In the genomic region with DNA sequence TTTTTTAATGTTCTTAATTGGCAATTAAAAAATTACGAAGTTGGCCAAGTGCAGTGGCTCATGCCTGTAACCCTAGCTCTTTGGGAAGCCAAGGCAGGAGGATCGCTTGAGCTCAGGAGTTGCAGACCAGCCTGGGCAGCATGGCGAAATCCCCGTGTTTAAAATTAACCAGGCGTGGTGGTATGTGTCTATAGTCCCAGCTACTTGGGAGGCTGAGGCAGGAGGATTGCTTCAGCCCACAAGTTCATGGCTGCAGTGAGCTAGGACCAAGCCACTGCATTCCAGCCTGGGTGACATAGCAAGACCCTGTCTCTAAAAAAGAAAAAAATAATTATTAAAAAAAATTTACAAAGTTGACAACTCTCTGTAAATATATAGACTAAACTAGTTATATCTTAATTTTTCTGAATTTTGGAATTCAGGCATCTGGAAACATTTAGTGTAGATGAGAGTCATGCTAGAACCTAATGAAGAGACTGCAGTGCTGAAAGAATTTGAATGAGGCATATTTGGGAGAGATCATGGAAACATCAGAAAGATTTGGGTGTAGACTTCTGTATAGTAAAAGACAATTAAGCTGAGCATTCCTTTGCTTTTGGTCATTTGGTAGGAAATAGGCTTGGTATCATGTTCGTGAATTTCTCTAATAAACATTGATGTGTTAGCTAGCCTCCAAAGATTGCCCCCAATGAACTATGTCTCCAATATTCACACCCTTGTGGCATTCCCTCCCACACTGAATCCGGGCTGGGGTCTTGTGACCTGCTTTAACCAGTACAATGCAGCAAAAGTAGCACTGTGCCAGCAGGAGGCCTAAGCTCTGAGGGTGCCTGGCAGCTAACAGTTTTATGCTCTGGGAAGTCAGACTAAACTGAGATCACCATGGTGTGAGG, we compare ENCODE assay signal across 13 cellular contexts. TPM values are rescaled to one million over a fixed set of nuclear protein-coding genes. Genes with fewer than 3 reads are reported as not detected.
DNase-seq lines count a peak whose midpoint lies in the region; ATAC-seq and TF ChIP-seq lines count a peak whose summit lies in the region.
"Had no signal": no experiment of that assay in that cellular context is flagged by ENCODE, and none has a peak within 500 bp of the region (broad histone marks: within the 10 kb centered on the region; RNA-seq: fewer than 3 reads in every experiment).

No MANE protein-coding gene starts in this region.

- DNase-seq in activated naive CD4-positive, alpha-beta T cell (lab: John Stamatoyannopoulos, UW), result no peak
- DNase-seq in fibroblast of villous mesenchyme (ENCODE audit: low read depth) (peak; percentile 33), vagina (ENCODE audit: extremely low spot score in 2 of 2) (no peak), cerebellum (ENCODE audit: low spot score) (no peak)
- DNase-seq in activated CD4-positive, alpha-beta T cell treated with anti-CD3 and anti-CD28 coated beads, Interleukin-2, amount 10 ng/mL, durations not matched to agents 7 days and 5 days, result no peak
- DNase-seq: cortex of kidney, GDM1, NCI-H1694, right cardiac atrium had no signal

- H3K27ac ChIP-seq in vagina, result peak overlapping the region; percentile 10
- H3K27ac ChIP-seq: hepatocyte had no signal

- H3K36me3 ChIP-seq in vagina, result no peaks in the 10 kb centered on the region

- peak; percentile 9 for TF ChIP-seq CTCF in fibroblast of villous mesenchyme (IDR thresholded peaks at IDR 0.05; ENCODE audit: insufficient read depth, low read depth, low read length)
- TF ChIP-seq CTCF in vagina (IDR thresholded peaks at IDR 0.05), result no peak

- POLR2A ChIA-PET in activated CD4-positive, alpha-beta T cell treated with anti-CD3 and anti-CD28 coated beads, Interleukin-2, amount 10 ng/mL, durations not matched to agents 7 days and 5 days (lab: Charles Lee), result no interaction called here

- H3K4me1 ChIP-seq in vagina, result peaks cover 18% of the 10 kb centered on the region

- H3K36me3 Mint-ChIP-seq in activated naive CD4-positive, alpha-beta T cell treated with anti-CD3 and anti-CD28 coated beads, Interleukin-2, amount 50 U/mL, for 24 hours, result no peaks in the 10 kb centered on the region
- no peaks in the 10 kb centered on the region for H3K36me3 Mint-ChIP-seq in activated CD4-positive, alpha-beta T cell treated with anti-CD3 and anti-CD28 coated beads, Interleukin-2, amount 10 ng/mL, durations not matched to agents 7 days and 5 days (ENCODE audit: low read depth)

- ATAC-seq in SK-N-SH treated with all-trans-retinoic acid at 6 μM for 48 hours, result peak; percentile 6; the same call in 2 of the 3 replicates
- no peak for ATAC-seq in GM21529 (IDR thresholded peaks at IDR 0.05; ENCODE audit: unreplicated experiment)
- ATAC-seq: right cardiac atrium had no signal

- no peaks in the 10 kb centered on the region for H3K27me3 ChIP-seq in vagina
- H3K27me3 ChIP-seq: hepatocyte had no signal

- TF ChIP-seq POLR2A in vagina (IDR thresholded peaks at IDR 0.05), result no peak

- H3K9me3 ChIP-seq in vagina, result no peaks in the 10 kb centered on the region

- no peaks in the 10 kb centered on the region for H3K9me3 Mint-ChIP-seq in activated naive CD4-positive, alpha-beta T cell treated with anti-CD3 and anti-CD28 coated beads, Interleukin-2, amount 50 U/mL, for 24 hours
- H3K9me3 Mint-ChIP-seq in activated CD4-positive, alpha-beta T cell treated with anti-CD3 and anti-CD28 coated beads, Interleukin-2, amount 10 ng/mL, durations not matched to agents 7 days and 5 days, result no peaks in the 10 kb centered on the region

- peaks cover 6% of the 10 kb centered on the region for H3K4me1 Mint-ChIP-seq in activated naive CD4-positive, alpha-beta T cell treated with anti-CD3 and anti-CD28 coated beads, Interleukin-2, amount 50 U/mL, for 24 hours
- peaks cover 7% of the 10 kb centered on the region for H3K4me1 Mint-ChIP-seq in activated CD4-positive, alpha-beta T cell treated with anti-CD3 and anti-CD28 coated beads, Interleukin-2, amount 10 ng/mL, durations not matched to agents 7 days and 5 days

- H3K4me3 ChIP-seq in fibroblast of villous mesenchyme (ENCODE audit: low read depth, low read length) (no peak overlapping the region), vagina (no peak overlapping the region)
- H3K4me3 ChIP-seq: hepatocyte had no signal

- H3K27ac Mint-ChIP-seq in activated naive CD4-positive, alpha-beta T cell treated with anti-CD3 and anti-CD28 coated beads, Interleukin-2, amount 50 U/mL, for 24 hours, result peak overlapping the region; percentile 1
- H3K27ac Mint-ChIP-seq in activated CD4-positive, alpha-beta T cell treated with anti-CD3 and anti-CD28 coated beads, Interleukin-2, amount 10 ng/mL, durations not matched to agents 7 days and 5 days, result no peak overlapping the region

- intact Hi-C loops in vagina (cut with DNase I), result no loop called here

- no peaks in the 10 kb centered on the region for H3K27me3 Mint-ChIP-seq in activated naive CD4-positive, alpha-beta T cell treated with anti-CD3 and anti-CD28 coated beads, Interleukin-2, amount 50 U/mL, for 24 hours
- peaks cover 5% of the 10 kb centered on the region for H3K27me3 Mint-ChIP-seq in activated CD4-positive, alpha-beta T cell treated with anti-CD3 and anti-CD28 coated beads, Interleukin-2, amount 10 ng/mL, durations not matched to agents 7 days and 5 days

- CTCF ChIA-PET in activated CD4-positive, alpha-beta T cell treated with anti-CD3 and anti-CD28 coated beads, Interleukin-2, amount 10 ng/mL, durations not matched to agents 7 days and 5 days (lab: Charles Lee), result interaction anchor here (0.7 to 1.2 kb wide), 3 partner anchors 16 to 128 kb away, joined by 3 to 7 read pairs (median 3); no protein-coding TSS in a partner anchor

- H3K4me3 Mint-ChIP-seq in activated naive CD4-positive, alpha-beta T cell treated with anti-CD3 and anti-CD28 coated beads, Interleukin-2, amount 50 U/mL, for 24 hours, result no peak overlapping the region
- no peak overlapping the region for H3K4me3 Mint-ChIP-seq in activated CD4-positive, alpha-beta T cell treated with anti-CD3 and anti-CD28 coated beads, Interleukin-2, amount 10 ng/mL, durations not matched to agents 7 days and 5 days

TF ChIP-seq in SK-N-SH treated with all-trans-retinoic acid at 6 μM for 48 hours, 23 proteins besides CTCF, POLR2A, EP300 and RAD21 (continues in another document):
- TF ChIP-seq OSR1 (CRISPR knock-in tag; IDR thresholded peaks at IDR 0.05) (no peak), ARNTL (CRISPR knock-in tag; IDR thresholded peaks at IDR 0.05; ENCODE audit: borderline replicate concordance, low read depth) (no peak), POU6F1 (CRISPR knock-in tag; IDR thresholded peaks at IDR 0.05; ENCODE audit: borderline replicate concordance, low read depth) (no peak), TOX (CRISPR knock-in tag; IDR thresholded peaks at IDR 0.05; ENCODE audit: borderline replicate concordance) (no peak), ZNF8 (CRISPR knock-in tag; IDR thresholded peaks at IDR 0.05) (no peak), CREB5 (CRISPR knock-in tag; IDR thresholded peaks at IDR 0.05; ENCODE audit: low read depth) (no peak), CSDC2 (CRISPR knock-in tag; IDR thresholded peaks at IDR 0.05) (no peak), ZFP30 (CRISPR knock-in tag; IDR thresholded peaks at IDR 0.05) (no peak)
- TF ChIP-seq, protein P1, sequence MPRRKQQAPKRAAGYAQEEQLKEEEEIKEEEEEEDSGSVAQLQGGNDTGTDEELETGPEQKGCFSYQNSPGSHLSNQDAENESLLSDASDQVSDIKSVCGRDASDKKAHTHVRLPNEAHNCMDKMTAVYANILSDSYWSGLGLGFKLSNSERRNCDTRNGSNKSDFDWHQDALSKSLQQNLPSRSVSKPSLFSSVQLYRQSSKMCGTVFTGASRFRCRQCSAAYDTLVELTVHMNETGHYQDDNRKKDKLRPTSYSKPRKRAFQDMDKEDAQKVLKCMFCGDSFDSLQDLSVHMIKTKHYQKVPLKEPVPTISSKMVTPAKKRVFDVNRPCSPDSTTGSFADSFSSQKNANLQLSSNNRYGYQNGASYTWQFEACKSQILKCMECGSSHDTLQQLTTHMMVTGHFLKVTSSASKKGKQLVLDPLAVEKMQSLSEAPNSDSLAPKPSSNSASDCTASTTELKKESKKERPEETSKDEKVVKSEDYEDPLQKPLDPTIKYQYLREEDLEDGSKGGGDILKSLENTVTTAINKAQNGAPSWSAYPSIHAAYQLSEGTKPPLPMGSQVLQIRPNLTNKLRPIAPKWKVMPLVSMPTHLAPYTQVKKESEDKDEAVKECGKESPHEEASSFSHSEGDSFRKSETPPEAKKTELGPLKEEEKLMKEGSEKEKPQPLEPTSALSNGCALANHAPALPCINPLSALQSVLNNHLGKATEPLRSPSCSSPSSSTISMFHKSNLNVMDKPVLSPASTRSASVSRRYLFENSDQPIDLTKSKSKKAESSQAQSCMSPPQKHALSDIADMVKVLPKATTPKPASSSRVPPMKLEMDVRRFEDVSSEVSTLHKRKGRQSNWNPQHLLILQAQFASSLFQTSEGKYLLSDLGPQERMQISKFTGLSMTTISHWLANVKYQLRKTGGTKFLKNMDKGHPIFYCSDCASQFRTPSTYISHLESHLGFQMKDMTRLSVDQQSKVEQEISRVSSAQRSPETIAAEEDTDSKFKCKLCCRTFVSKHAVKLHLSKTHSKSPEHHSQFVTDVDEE (CRISPR knock-in tag; IDR thresholded peaks at IDR 0.05), result no peak

RNA-seq across cellular contexts. Expression of gene ROCK1, which starts 4.2 kb away (rescaled TPM):
- total RNA-seq in fibroblast of villous mesenchyme (42.5 and 55.3 TPM in 2 replicates), vagina (39.0 TPM), cerebellum (73.0 TPM)
- total RNA-seq in activated CD4-positive, alpha-beta T cell treated with anti-CD3 and anti-CD28 coated beads, Interleukin-2, amount 10 ng/mL, durations not matched to agents 7 days and 5 days, result 10 to 100 TPM; 67.2 to 67.3 TPM
